Comparison of ENCODE assay signal across 8 cellular contexts in the genomic region with DNA sequence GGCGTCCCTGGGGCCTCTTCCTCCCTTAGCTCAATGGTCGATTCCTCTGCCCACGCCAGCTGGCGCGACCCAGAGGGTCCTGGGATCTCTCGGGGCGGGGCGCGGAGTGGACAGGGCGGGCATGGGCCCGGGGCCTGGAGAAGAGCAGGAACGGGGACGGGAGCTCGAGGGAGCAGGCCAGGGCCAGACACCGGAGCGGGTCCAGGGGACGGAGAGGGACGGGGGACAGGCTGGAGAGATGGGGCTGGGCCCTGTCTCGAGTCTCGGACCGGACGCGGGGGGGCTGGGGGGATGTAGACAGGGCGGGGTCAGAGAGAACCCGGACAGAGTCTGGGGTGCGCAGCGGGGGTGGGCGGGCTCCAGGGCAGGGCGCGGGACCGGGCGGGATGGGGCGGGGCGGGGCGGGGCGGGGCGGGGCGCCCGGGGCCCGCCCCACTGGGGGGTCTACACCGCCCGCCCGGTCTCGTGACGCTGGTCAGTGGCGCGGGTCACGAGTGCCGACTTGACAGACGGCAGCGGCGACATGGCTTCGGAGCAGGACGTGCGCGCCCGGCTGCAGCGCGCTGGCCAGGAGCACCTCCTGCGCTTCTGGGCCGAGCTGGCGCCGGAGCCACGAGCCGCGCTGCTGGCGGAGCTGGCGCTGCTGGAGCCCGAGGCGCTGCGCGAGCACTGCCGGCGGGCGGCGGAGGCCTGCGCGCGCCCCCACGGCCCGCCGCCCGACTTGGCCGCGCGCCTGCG. TPM values are rescaled to one million over a fixed set of nuclear protein-coding genes. Genes with fewer than 3 reads are reported as not detected.
DNase-seq lines count a peak whose midpoint lies in the region; ATAC-seq and TF ChIP-seq lines count a peak whose summit lies in the region.

A gene with protein sequence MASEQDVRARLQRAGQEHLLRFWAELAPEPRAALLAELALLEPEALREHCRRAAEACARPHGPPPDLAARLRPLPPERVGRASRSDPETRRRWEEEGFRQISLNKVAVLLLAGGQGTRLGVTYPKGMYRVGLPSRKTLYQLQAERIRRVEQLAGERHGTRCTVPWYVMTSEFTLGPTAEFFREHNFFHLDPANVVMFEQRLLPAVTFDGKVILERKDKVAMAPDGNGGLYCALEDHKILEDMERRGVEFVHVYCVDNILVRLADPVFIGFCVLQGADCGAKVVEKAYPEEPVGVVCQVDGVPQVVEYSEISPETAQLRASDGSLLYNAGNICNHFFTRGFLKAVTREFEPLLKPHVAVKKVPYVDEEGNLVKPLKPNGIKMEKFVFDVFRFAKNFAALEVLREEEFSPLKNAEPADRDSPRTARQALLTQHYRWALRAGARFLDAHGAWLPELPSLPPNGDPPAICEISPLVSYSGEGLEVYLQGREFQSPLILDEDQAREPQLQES (plus strand): TSS at position 508 of the 738 bp plus-strand sequence. CDS start 16 bp downstream, at position 524.

- DNase-seq in DMS 273 (lab: John Stamatoyannopoulos, UW; ENCODE audit: unreplicated experiment) (peak; percentile 69), DMS 273 treated with DMSO at 0.1 percent for 48 hours (lab: John Stamatoyannopoulos, UW) (no peak), Panc1 (ENCODE audit: low read depth, low spot score) (no peak), head of caudate nucleus (peak; percentile 77 to 96 (median 89)), nucleus accumbens (lab: John Stamatoyannopoulos, UW) (peak in 52 of 56 donors; percentile 31 to 95 (median 74))

- peak within 1 kb of the TSS; percentile 51 for H3K27ac Mint-ChIP-seq in activated naive CD4-positive, alpha-beta T cell treated with anti-CD3 and anti-CD28 coated beads, Interleukin-2, amount 50 U/mL, for 24 hours

- H3K27me3 ChIP-seq in Panc1 (ENCODE audit: control insufficient read depth, insufficient read depth, low read length) = no peaks in the 10 kb centered on the region

- CTCF ChIA-PET in Panc1 (lab: Charles Lee) = interaction anchor here (0.6 to 1.2 kb wide), 2 partner anchors 9 to 45 kb away, joined by 5 to 8 read pairs; a partner anchor contains a TSS

- H3K27me3 Mint-ChIP-seq in activated naive CD4-positive, alpha-beta T cell treated with anti-CD3 and anti-CD28 coated beads, Interleukin-2, amount 50 U/mL, for 24 hours = no peaks in the 10 kb centered on the region

- peak; percentile 45 for ATAC-seq in HG02840 (IDR thresholded peaks at IDR 0.05; ENCODE audit: low FRiP score, unreplicated experiment)
- ATAC-seq in Panc1 = peak; percentile 82
- no peak for ATAC-seq in GM21528 (IDR thresholded peaks at IDR 0.05; ENCODE audit: low FRiP score, unreplicated experiment)

- H3K36me3 Mint-ChIP-seq in activated naive CD4-positive, alpha-beta T cell treated with anti-CD3 and anti-CD28 coated beads, Interleukin-2, amount 50 U/mL, for 24 hours = no peaks in the 10 kb centered on the region

- TF ChIP-seq CTCF in Panc1 (IDR thresholded peaks at IDR 0.05) = no peak

- no peaks in the 10 kb centered on the region; the same call in 1 of the 2 replicates for H3K36me3 ChIP-seq in Panc1 (ENCODE audit: control insufficient read depth, insufficient read depth, low read length)

- H3K9me3 ChIP-seq in Panc1 (ENCODE audit: control insufficient read depth, insufficient read depth, low read depth, low read length) = no peaks in the 10 kb centered on the region

- peaks cover 4% of the 10 kb centered on the region for H3K4me1 Mint-ChIP-seq in activated naive CD4-positive, alpha-beta T cell treated with anti-CD3 and anti-CD28 coated beads, Interleukin-2, amount 50 U/mL, for 24 hours

- POLR2A ChIA-PET in Panc1 (lab: Charles Lee) = no interaction called here

- H3K4me3 Mint-ChIP-seq in activated naive CD4-positive, alpha-beta T cell treated with anti-CD3 and anti-CD28 coated beads, Interleukin-2, amount 50 U/mL, for 24 hours = peak within 1 kb of the TSS; percentile 52

- in situ Hi-C loops in Panc1 (cut with HindIII; ENCODE audit: low pct_unique_long_range_greater_than_20kb, low sequenced_read_pairs) = no loop called here

- 0 out of 2 replicates have a peak, but pooled peaks cover 2% of the 10 kb centered on the region for H3K4me1 ChIP-seq in Panc1 (ENCODE audit: control insufficient read depth, insufficient read depth, low read length)

- no TSS peak for BruUV-seq in Panc1 (replicated peaks; lab: Mats Ljungman, UMichigan)

- no peaks in the 10 kb centered on the region for H3K9me3 Mint-ChIP-seq in activated naive CD4-positive, alpha-beta T cell treated with anti-CD3 and anti-CD28 coated beads, Interleukin-2, amount 50 U/mL, for 24 hours

- H3K27ac ChIP-seq in Panc1 (ENCODE audit: low read length) = peak within 1 kb of the TSS; percentile 59

- peak within 1 kb of the TSS; percentile 54 to 57 for H3K4me3 ChIP-seq in Panc1 (ENCODE audit: low read depth in 2 of 2, low read length in 2 of 2)

- intact Hi-C loops in Panc1 (cut with micrococcal nuclease; ENCODE audit: unreplicated experiment) = no loop called here
- intact Hi-C loops in head of caudate nucleus (cut with DNase I) = loop anchor here (10.0 kb wide), 1 partner anchor 292 kb away; no protein-coding TSS in a partner anchor

RNA-seq across cellular contexts. Expression of the gene that starts here (rescaled TPM):
- 23.1 TPM for total RNA-seq in Panc1 (2021; ENCODE audit: unreplicated experiment)
- polyA plus RNA-seq in Panc1 (2012; ENCODE audit: insufficient read length) = 13.1 TPM

Comparison
In these comparisons a context has a peak if more than half of its experiments do, and no peak if none do; other contexts are left out.
1. DNase-seq: peak in DMS 273 (single experiment), head of caudate nucleus (42 of 42) and nucleus accumbens (52 of 56); none in DMS 273 treated with DMSO at 0.1 percent for 48 hours (single experiment) and Panc1 (single experiment).